1 cellular context compared by ENCODE assay signal in the genomic region with DNA sequence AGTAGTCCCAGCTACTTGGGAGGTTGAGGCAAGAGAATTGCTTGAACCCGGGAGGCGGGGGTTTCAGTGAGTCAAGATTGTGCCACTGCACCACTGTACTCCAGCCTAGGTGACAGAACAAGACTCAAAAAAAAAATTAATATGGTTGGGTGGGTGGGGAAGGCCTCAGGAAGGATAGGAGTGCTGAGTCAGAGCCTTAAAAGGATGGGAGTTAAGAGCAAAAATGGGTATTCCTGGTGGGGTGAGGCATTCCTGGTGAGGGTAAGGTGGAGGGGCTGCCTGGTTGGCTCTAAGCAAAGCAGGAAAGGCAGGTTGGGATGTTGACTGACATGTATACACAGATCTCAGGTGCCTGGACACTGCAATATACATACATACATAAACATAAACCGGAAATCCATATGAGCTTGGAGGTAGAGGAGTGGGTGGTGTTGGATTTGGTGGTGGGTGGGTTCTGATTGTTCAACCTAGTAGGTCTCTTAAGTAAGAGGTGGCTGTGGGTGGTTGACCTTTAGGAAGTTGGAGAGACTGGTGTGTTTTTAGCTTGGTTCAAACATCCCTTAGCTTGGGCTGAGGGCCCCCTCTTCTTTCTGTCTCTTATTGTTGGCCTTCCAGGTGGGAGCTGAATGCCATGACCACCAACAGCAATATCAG.
A peak's percentile ranks its signal among the peaks of the same experiment; 100 is the strongest.
TF ChIP-seq lines count a peak whose summit lies in the region.

No MANE protein-coding gene starts in this region.

TF ChIP-seq in HepG2, 621 proteins besides CTCF, POLR2A, EP300 and RAD21:
- TF ChIP-seq ZSCAN21 (CRISPR knock-in tag; IDR thresholded peaks at IDR 0.05; ENCODE audit: borderline replicate concordance) (no peak), RBFOX2 (IDR thresholded peaks at IDR 0.05; ENCODE audit: low read depth, low read length) (0 out of 2 replicates have a peak, but pooled peaks have one; percentile 25)
